In genomic region chr10:100890696-100891271, GRCh38 we compare ENCODE assay signal across 9 cellular contexts. TPM values are rescaled to one million over a fixed set of nuclear protein-coding genes. Genes with fewer than 3 reads are reported as not detected.
DNase-seq lines count a peak whose midpoint lies in the region; ATAC-seq, FAIRE-seq and TF ChIP-seq lines count a peak whose summit lies in the region.
"Had no signal": no experiment of that assay in that cellular context is flagged by ENCODE, and none has a peak within 500 bp of the region (broad histone marks: within the 10 kb centered on the region; RNA-seq: fewer than 3 reads in every experiment).

No MANE protein-coding gene starts in this region.

- no peaks in the 10 kb centered on the region for H3K9me3 ChIP-seq in smooth muscle cell (replicated peaks; ENCODE audit: low read depth)

- no peak overlapping the region for H3K4me3 ChIP-seq in smooth muscle cell

- H3K79me2 ChIP-seq in smooth muscle cell (ENCODE audit: low read depth), result no peaks in the 10 kb centered on the region

- TF ChIP-seq CTCF in WTC11 (IDR thresholded peaks at IDR 0.05) (no peak), glutamatergic neuron (IDR thresholded peaks at IDR 0.05; ENCODE audit: partially characterized antibody, unreplicated experiment) (no peak), smooth muscle cell (IDR thresholded peaks at IDR 0.05; ENCODE audit: borderline replicate concordance, insufficient read depth, poor library complexity, severe bottlenecking) (no peak)

- peak overlapping the region; percentile 60 for H3K27ac ChIP-seq in smooth muscle cell (ENCODE audit: low read depth)

- FAIRE-seq in HTR-8/SVneo (lab: Jason Lieb, UNC), result peak; percentile 93

- H3K9ac ChIP-seq in smooth muscle cell (ENCODE audit: low read depth), result no peak overlapping the region

- no peaks in the 10 kb centered on the region for H4K20me1 ChIP-seq in smooth muscle cell (ENCODE audit: low read depth)

- POLR2A ChIA-PET in WTC11 (lab: Charles Lee), result no interaction called here

- no peaks in the 10 kb centered on the region for H3K27me3 ChIP-seq in smooth muscle cell (ENCODE audit: low read depth)

- H2AFZ ChIP-seq in smooth muscle cell (ENCODE audit: low read depth), result no peak overlapping the region

- H3F3A ChIP-seq in smooth muscle cell (ENCODE audit: low read depth), result peaks cover 8% of the 10 kb centered on the region

- H3K4me1 Mint-ChIP-seq in WTC11 (peaks cover 14% of the 10 kb centered on the region), glutamatergic neuron (ENCODE audit: low read depth, unreplicated experiment) (peaks cover 3% of the 10 kb centered on the region)

- no peak overlapping the region for H3K4me3 Mint-ChIP-seq in WTC11
- no peak overlapping the region for H3K4me3 Mint-ChIP-seq in glutamatergic neuron (ENCODE audit: unreplicated experiment)

- H3K36me3 Mint-ChIP-seq in WTC11, result no peaks in the 10 kb centered on the region
- H3K36me3 Mint-ChIP-seq in glutamatergic neuron (ENCODE audit: unreplicated experiment), result no peaks in the 10 kb centered on the region

- CTCF ChIA-PET in WTC11 (lab: Charles Lee), result interaction anchor here (0.7 to 1.0 kb wide), 2 partner anchors 12 to 61 kb away, joined by 3 to 4 read pairs; no protein-coding TSS in a partner anchor

- DNase-seq in HTR-8/SVneo (ENCODE audit: insufficient read length, low spot score) (peak; percentile 91), WTC11 (ENCODE audit: low spot score) (no peak), glutamatergic neuron (no peak), smooth muscle cell (lab: John Stamatoyannopoulos, UW; ENCODE audit: unreplicated experiment) (no peak), NCI-H69 (lab: John Stamatoyannopoulos, UW) (no peak), Ammon's horn (ENCODE audit: low spot score) (no peak)
- DNase-seq: NK-92 treated with Interleukin-12 subunit alpha and Interleukin-12 subunit beta, amount 100 ng/mL, for 24 hours; stimulated activated CD4-positive, alpha-beta T cell treated with anti-CD3 and anti-CD28 coated beads, Interleukin-4, amount 100 ng/mL, for 24 hours had no signal

- H3K4me2 ChIP-seq in smooth muscle cell, result peak overlapping the region; percentile 65

- peaks cover 6% of the 10 kb centered on the region; the same call in 1 of the 2 replicates for H3K27me3 Mint-ChIP-seq in WTC11 (ENCODE audit: low read depth)
- no peaks in the 10 kb centered on the region for H3K27me3 Mint-ChIP-seq in glutamatergic neuron (ENCODE audit: unreplicated experiment)

- H3K9me3 Mint-ChIP-seq in WTC11 (peaks cover 6% of the 10 kb centered on the region), glutamatergic neuron (ENCODE audit: unreplicated experiment) (no peaks in the 10 kb centered on the region)

- 6% methylated on average over 6 of the region's 6 CpGs for WGBS in smooth muscle cell (ENCODE audit: low lambda C conversion rate)

- no peaks in the 10 kb centered on the region for H3K36me3 ChIP-seq in smooth muscle cell (ENCODE audit: low read depth)

- H3K4me1 ChIP-seq in smooth muscle cell (ENCODE audit: low read depth), result peaks cover 14% of the 10 kb centered on the region

- ATAC-seq in WTC11, result peak; percentile 61
- ATAC-seq in HG03342 (IDR thresholded peaks at IDR 0.05; ENCODE audit: unreplicated experiment), result no peak

- no peak overlapping the region for H3K27ac Mint-ChIP-seq in WTC11
- peak overlapping the region; percentile 14 for H3K27ac Mint-ChIP-seq in glutamatergic neuron (ENCODE audit: unreplicated experiment)

TF ChIP-seq in WTC11, 78 proteins besides CTCF, POLR2A, EP300 and RAD21:
- TF ChIP-seq NFE2L1 (CRISPR knock-in tag; IDR thresholded peaks at IDR 0.05), result no peak
- TF ChIP-seq MAX (CRISPR knock-in tag; IDR thresholded peaks at IDR 0.05), result peak; percentile 18; the same call in 1 of the 2 replicates
- no peak for TF ChIP-seq ATF3 (CRISPR knock-in tag; conservative IDR thresholded peaks at IDR 0.05)
- no peak for TF ChIP-seq GABPB1 (CRISPR knock-in tag; IDR thresholded peaks at IDR 0.05)
- TF ChIP-seq E2F4 (CRISPR knock-in tag; IDR thresholded peaks at IDR 0.05; ENCODE audit: borderline replicate concordance, low read depth), result no peak
- TF ChIP-seq STAT6 (CRISPR knock-in tag; conservative IDR thresholded peaks at IDR 0.05; ENCODE audit: low read depth), result no peak
- no peak for TF ChIP-seq SOX15 (CRISPR knock-in tag; IDR thresholded peaks at IDR 0.05)
- no peak for TF ChIP-seq RELA (CRISPR knock-in tag; IDR thresholded peaks at IDR 0.05; ENCODE audit: borderline replicate concordance)

RNA-seq across cellular contexts. Expression of gene SLF2, which starts 22.0 kb away (rescaled TPM):
- total RNA-seq in WTC11 (2021) (14.3 to 17.3 TPM (median 16.8 TPM) in 3 replicates), glutamatergic neuron (ENCODE audit: unreplicated experiment) (35.9 TPM), smooth muscle cell (24.3 and 24.9 TPM in 2 replicates)
- polyA plus RNA-seq in smooth muscle cell, result 8.1 and 9.0 TPM in 2 replicates
